Comparison of ENCODE assay signal across 10 cellular contexts in genomic region chrX:101595739-101596419, GRCh38. TPM values are rescaled to one million over a fixed set of nuclear protein-coding genes. Genes with fewer than 3 reads are reported as not detected.
DNase-seq lines count a peak whose midpoint lies in the region; ATAC-seq and TF ChIP-seq lines count a peak whose summit lies in the region.
"Had no signal": no experiment of that assay in that cellular context is flagged by ENCODE, and none has a peak within 500 bp of the region (broad histone marks: within the 10 kb centered on the region; RNA-seq: fewer than 3 reads in every experiment).

No MANE protein-coding gene starts in this region.

- no peaks in the 10 kb centered on the region for H3K9me3 Mint-ChIP-seq in CD8-positive, alpha-beta T cell
- H3K9me3 Mint-ChIP-seq in T-cell: no peaks in the 10 kb centered on the region
- H3K9me3 Mint-ChIP-seq in naive B cell: peaks cover 0 to 3% (median 0%) of the 10 kb centered on the region in 7 donors
- H3K9me3 Mint-ChIP-seq: activated naive CD8-positive, alpha-beta T cell treated with anti-CD3 and anti-CD28 coated beads, Interleukin-2, amount 10 ng/mL, durations not matched to agents 7 days and 5 days; stimulated activated naive CD8-positive, alpha-beta T cell treated with anti-CD3 and anti-CD28 coated beads, Interleukin-15, Interleukin-2, amounts not matched to agents 100 ng/mL and 50 ng/mL, for 24 hours had no signal

- no peak overlapping the region for H3K4me3 Mint-ChIP-seq in CD8-positive, alpha-beta T cell
- H3K4me3 Mint-ChIP-seq in T-cell (no peak overlapping the region), naive B cell (peak overlapping the region in 1 of 8 donors; percentile 65)
- H3K4me3 Mint-ChIP-seq: activated naive CD8-positive, alpha-beta T cell treated with anti-CD3 and anti-CD28 coated beads, Interleukin-2, amount 10 ng/mL, durations not matched to agents 7 days and 5 days; stimulated activated naive CD8-positive, alpha-beta T cell treated with anti-CD3 and anti-CD28 coated beads, Interleukin-15, Interleukin-2, amounts not matched to agents 100 ng/mL and 50 ng/mL, for 24 hours had no signal

- H3K27me3 Mint-ChIP-seq in CD8-positive, alpha-beta T cell (ENCODE audit: low read depth): peaks cover 14% of the 10 kb centered on the region
- H3K27me3 Mint-ChIP-seq in T-cell: peaks cover 17 to 32% of the 10 kb centered on the region in 2 donors
- peaks cover 18 to 34% (median 22%) of the 10 kb centered on the region in 3 donors for H3K27me3 Mint-ChIP-seq in naive B cell

- CTCF ChIA-PET in CD8-positive, alpha-beta T cell (lab: Charles Lee): interaction anchor here (0.6 to 2.4 kb wide), 5 partner anchors 13 to 232 kb away, joined by 3 to 15 read pairs (median 4); no protein-coding TSS in a partner anchor
- CTCF ChIA-PET in T-cell (lab: Charles Lee): no interaction called here

- no peak for TF ChIP-seq POLR2A in erythroblast (IDR thresholded peaks at IDR 0.05; ENCODE audit: low read length)

- H3K4me3 ChIP-seq in CD8-positive, alpha-beta T cell (ENCODE audit: low read depth, low read length): no peak overlapping the region

- DNase-seq in CD8-positive, alpha-beta T cell: peak in 3 of 7 experiments; percentile 13 to 42 (median 22)
- DNase-seq in NCI-H1417 (lab: John Stamatoyannopoulos, UW) (peak; percentile 38 to 85 (median 44)), T-cell (peak in 19 of 34 experiments; percentile 0 to 47 (median 19)), erythroblast (lab: John Stamatoyannopoulos, UW) (peak; percentile 74 to 77), naive B cell (peak; percentile 53), GOT3 (lab: John Stamatoyannopoulos, UW) (no peak)
- DNase-seq: activated naive CD8-positive, alpha-beta T cell treated with anti-CD3 and anti-CD28 coated beads, Interleukin-2, amount 10 ng/mL, durations not matched to agents 7 days and 5 days had no signal

- H3K36me3 Mint-ChIP-seq in CD8-positive, alpha-beta T cell: no peaks in the 10 kb centered on the region
- no peaks in the 10 kb centered on the region for H3K36me3 Mint-ChIP-seq in T-cell
- H3K36me3 Mint-ChIP-seq in naive B cell: no peaks in the 10 kb centered on the region
- H3K36me3 Mint-ChIP-seq: activated naive CD8-positive, alpha-beta T cell treated with anti-CD3 and anti-CD28 coated beads, Interleukin-2, amount 10 ng/mL, durations not matched to agents 7 days and 5 days had no signal

- H3K4me1 Mint-ChIP-seq in CD8-positive, alpha-beta T cell (ENCODE audit: low read depth): no peaks in the 10 kb centered on the region
- H3K4me1 Mint-ChIP-seq in T-cell (no peaks in the 10 kb centered on the region), naive B cell (peaks cover 0 to 5% (median 4%) of the 10 kb centered on the region in 3 donors)
- H3K4me1 Mint-ChIP-seq: activated naive CD8-positive, alpha-beta T cell treated with anti-CD3 and anti-CD28 coated beads, Interleukin-2, amount 10 ng/mL, durations not matched to agents 7 days and 5 days had no signal

- ATAC-seq in CD8-positive, alpha-beta T cell: peak; percentile 72
- peak; percentile 99 for ATAC-seq in GM18511 (IDR thresholded peaks at IDR 0.05; ENCODE audit: unreplicated experiment)
- peak; percentile 97 for ATAC-seq in HG02852 (IDR thresholded peaks at IDR 0.05; ENCODE audit: unreplicated experiment)
- peak in 3 of 4 experiments; percentile 60 to 79 (median 76) for ATAC-seq in T-cell (replicated peaks in 1 of 4)
- ATAC-seq in naive B cell (ENCODE audit: low read depth in 2 of 2): peak; percentile 89 to 90

- POLR2A ChIA-PET in CD8-positive, alpha-beta T cell (lab: Charles Lee): no interaction called here
- POLR2A ChIA-PET in T-cell (lab: Charles Lee): no interaction called here

- H3K9me3 ChIP-seq in CD8-positive, alpha-beta T cell (ENCODE audit: low read length): no peaks in the 10 kb centered on the region

- no peaks in the 10 kb centered on the region for H3K36me3 ChIP-seq in CD8-positive, alpha-beta T cell (ENCODE audit: insufficient read depth, low read length)

- H3K27ac Mint-ChIP-seq in CD8-positive, alpha-beta T cell: no peak overlapping the region
- H3K27ac Mint-ChIP-seq in T-cell (no peak overlapping the region), naive B cell (peak overlapping the region in 1 of 6 donors; percentile 86)
- H3K27ac Mint-ChIP-seq: activated naive CD8-positive, alpha-beta T cell treated with anti-CD3 and anti-CD28 coated beads, Interleukin-2, amount 10 ng/mL, durations not matched to agents 7 days and 5 days; stimulated activated naive CD8-positive, alpha-beta T cell treated with anti-CD3 and anti-CD28 coated beads, Interleukin-15, Interleukin-2, amounts not matched to agents 100 ng/mL and 50 ng/mL, for 24 hours had no signal

- H3K27ac ChIP-seq in CD8-positive, alpha-beta T cell (ENCODE audit: low read depth, low read length): no peak overlapping the region

- intact Hi-C loops in CD8-positive, alpha-beta T cell (cut with DNase I, micrococcal nuclease): loop anchor here (5.0 to 10.0 kb wide), 5 partner anchors 161 to 1269 kb away; no protein-coding TSS in a partner anchor

- no peaks in the 10 kb centered on the region for H3K4me1 ChIP-seq in CD8-positive, alpha-beta T cell (ENCODE audit: insufficient read depth, low read length)

- H3K27me3 ChIP-seq in CD8-positive, alpha-beta T cell (ENCODE audit: insufficient read depth, low read length): no peaks in the 10 kb centered on the region

- peak; percentile 65 for TF ChIP-seq CTCF in CD8-positive, alpha-beta T cell (IDR thresholded peaks at IDR 0.05)

RNA-seq across cellular contexts. Expression of gene ARMCX6, which starts 21.9 kb away (rescaled TPM):
- 10 to 100 TPM; 45.6 to 46.4 TPM for total RNA-seq in CD8-positive, alpha-beta T cell
- total RNA-seq in T-cell: 10 to 100 TPM; 31.6 to 46.1 (median 35.8) TPM
- 10 to 100 TPM; 29.4 to 58.0 (median 53.3) TPM for polyA plus RNA-seq in naive B cell (ENCODE audit: low read depth in 6 of 6)

RNA-seq across cellular contexts. Expression of gene ARMCX3, which starts 27.1 kb away (rescaled TPM):
- 10 to 100 TPM; 24.8 to 25.8 TPM for total RNA-seq in CD8-positive, alpha-beta T cell
- total RNA-seq in T-cell: 10 to 100 TPM; 29.6 to 53.9 (median 38.8) TPM
- 10 to 100 TPM; 16.3 to 28.0 (median 21.0) TPM for polyA plus RNA-seq in naive B cell (ENCODE audit: low read depth in 6 of 6)

RNA-seq across cellular contexts. Expression of gene ARMCX1, which starts 45.5 kb away (rescaled TPM):
- 1 to 10 TPM; 1.4 to 2.2 TPM for total RNA-seq in CD8-positive, alpha-beta T cell
- total RNA-seq in T-cell: 1 to 10 TPM in 3 of 5 donors, under 1 TPM in 2; 0.72 to 1.5 (median 1.2) TPM
- 1 to 10 TPM in 1 of 6 donors, under 1 TPM in 4, not detected in 1; 0.12 to 1.1 (median 0.25) TPM for polyA plus RNA-seq in naive B cell (ENCODE audit: low read depth in 6 of 6)
